In the genomic region with DNA sequence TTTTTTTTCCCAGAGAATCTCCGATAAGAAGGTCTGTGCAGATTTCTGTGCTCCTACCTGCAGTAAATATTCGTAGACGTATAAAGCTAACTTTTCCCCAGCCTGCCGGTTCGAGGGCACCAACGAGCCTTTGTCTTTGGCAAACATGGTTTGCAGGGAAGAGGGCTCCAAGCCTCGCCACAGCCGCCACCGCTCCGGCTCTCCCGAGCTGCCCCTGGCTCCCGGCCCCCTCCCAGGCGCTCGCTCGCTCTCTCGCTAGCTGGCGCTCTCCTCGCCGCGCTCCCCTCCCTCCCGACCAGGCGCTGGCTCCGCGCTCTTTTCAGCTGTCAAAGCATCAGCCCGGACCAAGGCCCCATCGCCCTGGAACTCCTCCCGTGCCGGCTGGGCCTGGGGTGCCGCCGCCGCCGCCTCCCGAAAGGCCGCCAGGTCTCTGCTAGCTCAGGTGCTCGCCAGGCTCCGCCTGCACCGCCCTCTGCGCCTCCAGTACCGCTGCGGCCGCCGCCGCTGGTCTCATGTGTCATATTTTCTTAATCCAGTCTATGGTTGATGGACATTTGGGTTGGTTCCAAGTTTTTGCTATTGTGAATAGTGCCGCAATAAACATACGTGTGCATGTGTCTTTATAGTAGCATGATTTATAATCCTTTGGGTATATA, we compare ENCODE assay signal across 2 cellular contexts. TPM values are rescaled to one million over a fixed set of nuclear protein-coding genes. Genes with fewer than 3 reads are reported as not detected.
"Had no signal": no experiment of that assay in that cellular context is flagged by ENCODE, and none has a peak within 500 bp of the region (broad histone marks: within the 10 kb centered on the region; RNA-seq: fewer than 3 reads in every experiment).

No MANE protein-coding gene starts in this region.

RNA-seq across cellular contexts. Expression of gene OR11H12, which starts 45.3 kb away (rescaled TPM):
- total RNA-seq: G401, GM12878 had no signal
- polyA plus RNA-seq: GM12878 had no signal
